ENCODE assay signal across 8 cellular contexts in the genomic region with DNA sequence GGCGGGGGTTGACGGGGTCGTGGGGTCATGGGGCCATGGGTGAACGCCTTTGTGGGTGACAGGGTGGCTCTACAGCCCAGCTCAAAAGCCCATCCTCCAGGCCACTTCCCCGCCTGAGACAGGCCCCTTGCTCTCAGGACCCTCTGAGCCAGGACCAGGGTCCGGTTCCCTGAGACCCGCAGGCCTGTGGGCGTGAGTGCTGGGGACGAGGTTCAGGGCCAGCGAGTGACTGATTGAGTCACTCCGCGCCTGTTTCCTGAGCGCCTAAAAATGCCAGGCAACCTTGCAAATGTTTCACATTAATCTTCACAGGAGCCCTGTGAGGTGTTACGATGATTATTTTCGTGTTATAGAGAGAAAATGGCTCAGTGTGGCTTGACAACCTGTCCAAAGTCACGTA.
DNase-seq lines count a peak whose midpoint lies in the region; ATAC-seq and TF ChIP-seq lines count a peak whose summit lies in the region.

No MANE protein-coding gene starts in this region.

- H3K27ac ChIP-seq in neural cell (ENCODE audit: low read length) = peak overlapping the region; percentile 87

- H3K9me2 ChIP-seq in neural cell (ENCODE audit: insufficient read depth, low read length) = no peaks in the 10 kb centered on the region

- no peaks in the 10 kb centered on the region for H3K36me3 ChIP-seq in neural cell (ENCODE audit: insufficient read depth, low read length)

- TF ChIP-seq EP300 in neural cell (conservative IDR thresholded peaks at IDR 0.05; ENCODE audit: poor library complexity, severe bottlenecking) = no peak

- intact Hi-C loops in activated CD4-positive, alpha-beta T cell treated with anti-CD3 and anti-CD28 coated beads, Interleukin-2, amount 10 ng/mL, durations not matched to agents 24 days and 14 days (cut with micrococcal nuclease) = loop anchor here (1.0 kb wide), 1 partner anchor 98 kb away; a partner anchor contains a TSS

- peak overlapping the region; percentile 92 for H3K27ac Mint-ChIP-seq in activated CD4-positive, alpha-beta T cell treated with anti-CD3 and anti-CD28 coated beads, Interleukin-2, amount 10 ng/mL, durations not matched to agents 24 days and 14 days
- H3K27ac Mint-ChIP-seq in effector memory CD8-positive, alpha-beta T cell = peak overlapping the region; percentile 94

- TF ChIP-seq CTCF in NB4 (IDR thresholded peaks at IDR 0.05; ENCODE audit: low read depth, low read length) (no peak), neural cell (IDR thresholded peaks at IDR 0.05; ENCODE audit: poor library complexity, severe bottlenecking) (no peak)

- H3K4me3 Mint-ChIP-seq in activated CD4-positive, alpha-beta T cell treated with anti-CD3 and anti-CD28 coated beads, Interleukin-2, amount 10 ng/mL, durations not matched to agents 24 days and 14 days = peak overlapping the region; percentile 87
- peak overlapping the region; percentile 75 to 81 for H3K4me3 Mint-ChIP-seq in effector memory CD8-positive, alpha-beta T cell

- no peaks in the 10 kb centered on the region for H3K9me3 Mint-ChIP-seq in activated CD4-positive, alpha-beta T cell treated with anti-CD3 and anti-CD28 coated beads, Interleukin-2, amount 10 ng/mL, durations not matched to agents 24 days and 14 days
- no peaks in the 10 kb centered on the region for H3K9me3 Mint-ChIP-seq in effector memory CD8-positive, alpha-beta T cell

- H3K4me3 ChIP-seq in NB4 (ENCODE audit: low read depth, low read length) (peak overlapping the region; percentile 78), neural cell (ENCODE audit: low read length) (peak overlapping the region; percentile 76)

- no peaks in the 10 kb centered on the region for H4K20me1 ChIP-seq in neural cell (ENCODE audit: insufficient read depth)

- peak; percentile 48 for ATAC-seq in effector memory CD8-positive, alpha-beta T cell (replicated peaks)
- ATAC-seq in GM18498 (IDR thresholded peaks at IDR 0.05; ENCODE audit: unreplicated experiment) = no peak

- H3K79me2 ChIP-seq in neural cell (replicated peaks; ENCODE audit: insufficient read depth, low read length) = peaks cover 4% of the 10 kb centered on the region

- no peaks in the 10 kb centered on the region for H3K9me3 ChIP-seq in neural cell (ENCODE audit: low read length)

- H3K27me3 ChIP-seq in neural cell (ENCODE audit: insufficient read depth, low read depth, low read length) = no peaks in the 10 kb centered on the region

- no peaks in the 10 kb centered on the region for H3F3A ChIP-seq in neural cell (ENCODE audit: insufficient read depth, low read length, poor library complexity, severe bottlenecking)

- peak overlapping the region; percentile 40 for H2AFZ ChIP-seq in neural cell (ENCODE audit: low read depth, low read length)

- TF ChIP-seq POLR2A in NB4 (IDR thresholded peaks at IDR 0.05; ENCODE audit: extremely low read depth, insufficient read length) = no peak

- peak overlapping the region; percentile 59 for H3K4me2 ChIP-seq in neural cell (ENCODE audit: low read length)

- DNase-seq in activated CD4-positive, alpha-beta T cell treated with anti-CD3 and anti-CD28 coated beads, Interleukin-2, amount 10 ng/mL, durations not matched to agents 24 days and 14 days = no peak
- no peak for DNase-seq in activated CD4-positive, alpha-beta T cell treated with anti-CD3 and anti-CD28 coated beads, Interleukin-2, amount 50 U/mL, for 4 hours
- no peak for DNase-seq in NB4 (ENCODE audit: low read depth)
- DNase-seq in effector memory CD8-positive, alpha-beta T cell = no peak
- DNase-seq in NCI-H446 (lab: John Stamatoyannopoulos, UW) = no peak
- DNase-seq in COR-L47 (lab: John Stamatoyannopoulos, UW) = no peak

- peaks cover 22% of the 10 kb centered on the region for H3K36me3 Mint-ChIP-seq in activated CD4-positive, alpha-beta T cell treated with anti-CD3 and anti-CD28 coated beads, Interleukin-2, amount 10 ng/mL, durations not matched to agents 24 days and 14 days (ENCODE audit: low read depth)
- H3K36me3 Mint-ChIP-seq in effector memory CD8-positive, alpha-beta T cell (ENCODE audit: insufficient read depth) = peaks cover 19% of the 10 kb centered on the region

- TF ChIP-seq RAD21 in neural cell (conservative IDR thresholded peaks at IDR 0.05) = no peak

- H3K9ac ChIP-seq in neural cell (ENCODE audit: low read length) = peak overlapping the region; percentile 88

- H3K4me1 Mint-ChIP-seq in activated CD4-positive, alpha-beta T cell treated with anti-CD3 and anti-CD28 coated beads, Interleukin-2, amount 10 ng/mL, durations not matched to agents 24 days and 14 days = peaks cover 15% of the 10 kb centered on the region
- H3K4me1 Mint-ChIP-seq in effector memory CD8-positive, alpha-beta T cell (ENCODE audit: low read depth in 2 of 2) = peaks cover 4 to 8% of the 10 kb centered on the region in 2 donors

- no peaks in the 10 kb centered on the region for H3K27me3 Mint-ChIP-seq in activated CD4-positive, alpha-beta T cell treated with anti-CD3 and anti-CD28 coated beads, Interleukin-2, amount 10 ng/mL, durations not matched to agents 24 days and 14 days
- H3K27me3 Mint-ChIP-seq in effector memory CD8-positive, alpha-beta T cell = no peaks in the 10 kb centered on the region

TF ChIP-seq in neural cell, 6 proteins besides CTCF, POLR2A, EP300 and RAD21:
- TF ChIP-seq MXI1 (conservative IDR thresholded peaks at IDR 0.05; ENCODE audit: poor library complexity, severe bottlenecking) (no peak), EZH2 (IDR thresholded peaks at IDR 0.05; ENCODE audit: borderline replicate concordance, insufficient read depth, low read length, poor library complexity, severe bottlenecking) (no peak), POLR2AphosphoS5 (IDR thresholded peaks at IDR 0.05) (no peak), SMC3 (conservative IDR thresholded peaks at IDR 0.05; ENCODE audit: poor library complexity) (no peak), TAF1 (IDR thresholded peaks at IDR 0.05; ENCODE audit: low read depth) (no peak)
- TF ChIP-seq, protein P1, sequence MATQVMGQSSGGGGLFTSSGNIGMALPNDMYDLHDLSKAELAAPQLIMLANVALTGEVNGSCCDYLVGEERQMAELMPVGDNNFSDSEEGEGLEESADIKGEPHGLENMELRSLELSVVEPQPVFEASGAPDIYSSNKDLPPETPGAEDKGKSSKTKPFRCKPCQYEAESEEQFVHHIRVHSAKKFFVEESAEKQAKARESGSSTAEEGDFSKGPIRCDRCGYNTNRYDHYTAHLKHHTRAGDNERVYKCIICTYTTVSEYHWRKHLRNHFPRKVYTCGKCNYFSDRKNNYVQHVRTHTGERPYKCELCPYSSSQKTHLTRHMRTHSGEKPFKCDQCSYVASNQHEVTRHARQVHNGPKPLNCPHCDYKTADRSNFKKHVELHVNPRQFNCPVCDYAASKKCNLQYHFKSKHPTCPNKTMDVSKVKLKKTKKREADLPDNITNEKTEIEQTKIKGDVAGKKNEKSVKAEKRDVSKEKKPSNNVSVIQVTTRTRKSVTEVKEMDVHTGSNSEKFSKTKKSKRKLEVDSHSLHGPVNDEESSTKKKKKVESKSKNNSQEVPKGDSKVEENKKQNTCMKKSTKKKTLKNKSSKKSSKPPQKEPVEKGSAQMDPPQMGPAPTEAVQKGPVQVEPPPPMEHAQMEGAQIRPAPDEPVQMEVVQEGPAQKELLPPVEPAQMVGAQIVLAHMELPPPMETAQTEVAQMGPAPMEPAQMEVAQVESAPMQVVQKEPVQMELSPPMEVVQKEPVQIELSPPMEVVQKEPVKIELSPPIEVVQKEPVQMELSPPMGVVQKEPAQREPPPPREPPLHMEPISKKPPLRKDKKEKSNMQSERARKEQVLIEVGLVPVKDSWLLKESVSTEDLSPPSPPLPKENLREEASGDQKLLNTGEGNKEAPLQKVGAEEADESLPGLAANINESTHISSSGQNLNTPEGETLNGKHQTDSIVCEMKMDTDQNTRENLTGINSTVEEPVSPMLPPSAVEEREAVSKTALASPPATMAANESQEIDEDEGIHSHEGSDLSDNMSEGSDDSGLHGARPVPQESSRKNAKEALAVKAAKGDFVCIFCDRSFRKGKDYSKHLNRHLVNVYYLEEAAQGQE (IDR thresholded peaks at IDR 0.05; ENCODE audit: borderline replicate concordance) = no peak
